Comparison of ENCODE assay signal across 9 cellular contexts in genomic region chr17:78272181-78272913, GRCh38. TPM values are rescaled to one million over a fixed set of nuclear protein-coding genes. Genes with fewer than 3 reads are reported as not detected.
A peak's percentile ranks its signal among the peaks of the same experiment; 100 is the strongest.
DNase-seq lines count a peak whose midpoint lies in the region; ATAC-seq and TF ChIP-seq lines count a peak whose summit lies in the region.
"Had no signal": no experiment of that assay in that cellular context is flagged by ENCODE, and none has a peak within 500 bp of the region (broad histone marks: within the 10 kb centered on the region; RNA-seq: fewer than 3 reads in every experiment).

No MANE protein-coding gene starts in this region.

- H3K4me2 ChIP-seq in neuronal stem cell (ENCODE audit: insufficient read depth, low read length, poor library complexity, severe bottlenecking): no peak overlapping the region

- peak overlapping the region; percentile 1 for H3K27ac ChIP-seq in endodermal cell (ENCODE audit: low read depth, low read length)
- no peak overlapping the region for H3K27ac ChIP-seq in neuronal stem cell (replicated peaks; ENCODE audit: low read length)

- H4K8ac ChIP-seq in neuronal stem cell (ENCODE audit: low read depth, low read length): no peak overlapping the region

- no peak overlapping the region for H2BK120ac ChIP-seq in neuronal stem cell (ENCODE audit: low read depth, low read length)

- CTCF ChIA-PET in WTC11 (lab: Charles Lee): interaction anchor here (1.8 to 3.2 kb wide), 3 partner anchors 16 to 22 kb away, joined by 6 to 12 read pairs (median 10); no protein-coding TSS in a partner anchor

- no peak overlapping the region for H3K4ac ChIP-seq in neuronal stem cell (ENCODE audit: low read length)

- H4K91ac ChIP-seq in neuronal stem cell (ENCODE audit: low read depth, low read length, poor library complexity): no peak overlapping the region

- H3K23ac ChIP-seq in neuronal stem cell (ENCODE audit: low read depth, low read length, poor library complexity): no peak overlapping the region

- no peak overlapping the region for H3K4me3 Mint-ChIP-seq in WTC11
- H3K4me3 Mint-ChIP-seq in endodermal cell: peak overlapping the region; percentile 32

- peak overlapping the region; percentile 11 for H3K18ac ChIP-seq in neuronal stem cell (ENCODE audit: low read length)

- H3K9me3 ChIP-seq in endodermal cell (ENCODE audit: control insufficient read depth, low read length) (no peaks in the 10 kb centered on the region), neuronal stem cell (replicated peaks in 1 of 2; ENCODE audit: control insufficient read depth in 2 of 2, insufficient read depth in 1 of 2, low read depth in 1 of 2, low read length in 2 of 2) (peaks cover 0 to 3% of the 10 kb centered on the region in 2 donors)

- no peak overlapping the region for H2BK12ac ChIP-seq in neuronal stem cell (ENCODE audit: low read length)

- no peaks in the 10 kb centered on the region for H3K79me1 ChIP-seq in neuronal stem cell (ENCODE audit: low read depth, low read length)

- H3K27me3 ChIP-seq in endodermal cell (ENCODE audit: control insufficient read depth, insufficient read depth, low read length, poor library complexity, severe bottlenecking) (no peaks in the 10 kb centered on the region), neuronal stem cell (ENCODE audit: control insufficient read depth in 3 of 3, insufficient read depth in 3 of 3, low read depth in 1 of 3, low read length in 3 of 3) (no peaks in the 10 kb centered on the region)

- no peak overlapping the region for H2BK5ac ChIP-seq in neuronal stem cell (ENCODE audit: low read length)

- H3K4me1 Mint-ChIP-seq in WTC11: peaks cover 48% of the 10 kb centered on the region
- peaks cover 54% of the 10 kb centered on the region for H3K4me1 Mint-ChIP-seq in endodermal cell

- H3K9me3 Mint-ChIP-seq in WTC11 (no peaks in the 10 kb centered on the region), endodermal cell (peaks cover 6% of the 10 kb centered on the region)

- H2BK15ac ChIP-seq in neuronal stem cell (ENCODE audit: low read length): no peak overlapping the region

- peak overlapping the region; percentile 76 for H2AK5ac ChIP-seq in neuronal stem cell (ENCODE audit: low read depth, low read length)

- H3K36me3 ChIP-seq in endodermal cell (ENCODE audit: control insufficient read depth, insufficient read depth, low read length) (no peaks in the 10 kb centered on the region), neuronal stem cell (replicated peaks in 1 of 2; ENCODE audit: control insufficient read depth in 2 of 2, insufficient read depth in 2 of 2, low read length in 2 of 2) (no peaks in the 10 kb centered on the region)

- H3K14ac ChIP-seq in neuronal stem cell (ENCODE audit: low read length): no peak overlapping the region

- DNase-seq in NCI-H1694 treated with DMSO at 0.1 percent for 48 hours (lab: John Stamatoyannopoulos, UW): peak; percentile 5
- no peak for DNase-seq in NCI-H1694 (lab: John Stamatoyannopoulos, UW)
- peak; percentile 67 for DNase-seq in WTC11 (ENCODE audit: low spot score)
- DNase-seq in endodermal cell: peak; percentile 95
- no peak for DNase-seq in neuronal stem cell (ENCODE audit: low spot score)
- no peak for DNase-seq in activated gamma-delta T cell (lab: John Stamatoyannopoulos, UW)

- H3K36me3 Mint-ChIP-seq in WTC11 (no peaks in the 10 kb centered on the region), endodermal cell (ENCODE audit: low read depth) (peaks cover 20% of the 10 kb centered on the region)

- H3K27ac Mint-ChIP-seq in WTC11: peak overlapping the region; percentile 53
- H3K27ac Mint-ChIP-seq in endodermal cell: peak overlapping the region; percentile 94

- H3K4me1 ChIP-seq in endodermal cell (ENCODE audit: control insufficient read depth, insufficient read depth, low read length) (peaks cover 42% of the 10 kb centered on the region), neuronal stem cell (ENCODE audit: control insufficient read depth in 2 of 2, insufficient read depth in 1 of 2, low read depth in 1 of 2, low read length in 2 of 2) (peaks cover 34 to 46% of the 10 kb centered on the region in 2 donors)

- 19 to 39% methylated on average over 15 to 17 of the region's 17 CpGs for WGBS in endodermal cell (ENCODE audit: insufficient coverage in 1 of 2, insufficient read length in 1 of 2), 2 experiments
- WGBS in neuronal stem cell (ENCODE audit: extremely low coverage in 2 of 2, insufficient read length in 2 of 2, insufficient replicate concordance in 1 of 2), 2 donors: no CpG with 5 or more reads among the region's 17 CpGs

- H3K4me3 ChIP-seq in endodermal cell (ENCODE audit: low read length): peak overlapping the region; percentile 48
- no peak overlapping the region for H3K4me3 ChIP-seq in neuronal stem cell (ENCODE audit: low read length in 2 of 2)
- H3K4me3 ChIP-seq: skin epidermis had no signal

- H3K27me3 Mint-ChIP-seq in WTC11 (ENCODE audit: low read depth) (peaks cover 2% of the 10 kb centered on the region; the same call in 1 of the 2 replicates), endodermal cell (ENCODE audit: insufficient read depth) (no peaks in the 10 kb centered on the region)

- H3K9ac ChIP-seq in endodermal cell (ENCODE audit: extremely low read depth, low read length, poor library complexity, severe bottlenecking) (peak overlapping the region; percentile 73), neuronal stem cell (ENCODE audit: low read depth, low read length, poor library complexity) (no peak overlapping the region)

- H2AFZ ChIP-seq in neuronal stem cell (ENCODE audit: low read length): peak overlapping the region; percentile 4

- POLR2A ChIA-PET in WTC11 (lab: Charles Lee): interaction anchor here (0.9 to 1.0 kb wide), 2 partner anchors 9 to 18 kb away, joined by 3 read pairs; no protein-coding TSS in a partner anchor

- TF ChIP-seq CTCF in WTC11 (IDR thresholded peaks at IDR 0.05) (no peak), endodermal cell (conservative IDR thresholded peaks at IDR 0.05) (no peak)

- ATAC-seq in WTC11 (peak; percentile 62), HG02571 (IDR thresholded peaks at IDR 0.05; ENCODE audit: unreplicated experiment) (no peak), GM18517 (IDR thresholded peaks at IDR 0.05; ENCODE audit: unreplicated experiment) (no peak)

TF ChIP-seq in WTC11, 78 proteins besides CTCF, POLR2A, EP300 and RAD21 (continues in another document):
- no peak for TF ChIP-seq ZNF671 (CRISPR knock-in tag; IDR thresholded peaks at IDR 0.05)
- no peak for TF ChIP-seq HMGXB4 (CRISPR knock-in tag; IDR thresholded peaks at IDR 0.05)
- no peak for TF ChIP-seq SOX15 (CRISPR knock-in tag; IDR thresholded peaks at IDR 0.05)
- 0 out of 2 replicates have a peak, but pooled peaks have one; percentile 44 for TF ChIP-seq PRRX2 (CRISPR knock-in tag; IDR thresholded peaks at IDR 0.05)
- TF ChIP-seq ATF6 (CRISPR knock-in tag; IDR thresholded peaks at IDR 0.05): no peak
- peak; percentile 13 for TF ChIP-seq GRHL2 (CRISPR knock-in tag; IDR thresholded peaks at IDR 0.05; ENCODE audit: insufficient replicate concordance, severe bottlenecking)
- no peak for TF ChIP-seq ZBTB21 (CRISPR knock-in tag; IDR thresholded peaks at IDR 0.05; ENCODE audit: borderline replicate concordance)
- TF ChIP-seq E2F5 (CRISPR knock-in tag; IDR thresholded peaks at IDR 0.05): no peak

RNA-seq across cellular contexts. Expression of gene TMEM235, which starts 40.9 kb away (rescaled TPM):
- total RNA-seq in WTC11 (2021): 0.24 to 0.41 TPM (median 0.27 TPM) in 3 replicates
- under 1 TPM in 1 of 2 donors, not detected in 1; 0.33 TPM for total RNA-seq in endodermal cell
- polyA plus RNA-seq in endodermal cell (2013, experiment 1 of 2): not detected
- 0.33 TPM for polyA plus RNA-seq in endodermal cell (2013, experiment 2 of 2)
- polyA plus RNA-seq in neuronal stem cell (2013, experiment 1 of 2): not detected
- polyA plus RNA-seq in neuronal stem cell (2013, experiment 2 of 2): not detected

RNA-seq across cellular contexts. Expression of gene BIRC5, which starts 58.3 kb away (rescaled TPM):
- total RNA-seq in WTC11 (2021) (115 to 117 TPM (median 117 TPM) in 3 replicates), endodermal cell (10 to 100 TPM; 59.7 to 89.6 TPM)
- polyA plus RNA-seq in endodermal cell (2013, experiment 1 of 2): 113 TPM
- 112 TPM for polyA plus RNA-seq in endodermal cell (2013, experiment 2 of 2)
- polyA plus RNA-seq in neuronal stem cell (2013, experiment 1 of 2): 118 TPM
- polyA plus RNA-seq in neuronal stem cell (2013, experiment 2 of 2): 125 TPM

Comparison
In these comparisons a context has a peak if more than half of its experiments do, and no peak if none do; other contexts are left out.
1. DNase-seq: peak in NCI-H1694 treated with DMSO at 0.1 percent for 48 hours (single experiment), WTC11 (single experiment) and endodermal cell (single experiment); none in NCI-H1694 (single experiment), neuronal stem cell (single experiment) and activated gamma-delta T cell (single experiment).